ENCODE assay signal across 8 cellular contexts in genomic region chr13:46648166-46648607, GRCh38.
DNase-seq lines count a peak whose midpoint lies in the region; ATAC-seq, FAIRE-seq and TF ChIP-seq lines count a peak whose summit lies in the region.

No MANE protein-coding gene starts in this region.

- no peak overlapping the region for H3K4me3 ChIP-seq in brain microvascular endothelial cell (ENCODE audit: low read depth, low read length)

- DNase-seq in DMS 273 (lab: John Stamatoyannopoulos, UW; ENCODE audit: unreplicated experiment): peak; percentile 68
- peak; percentile 92 for DNase-seq in NCI-H748 (lab: John Stamatoyannopoulos, UW; ENCODE audit: unreplicated experiment)
- DNase-seq in islet precursor cell: peak; percentile 79
- DNase-seq in omental fat pad (ENCODE audit: low spot score): no peak
- no peak for DNase-seq in frontal cortex (ENCODE audit: low spot score in 2 of 2)
- no peak for DNase-seq in brain microvascular endothelial cell

- H3K27ac ChIP-seq in brain microvascular endothelial cell: no peak overlapping the region

- peak; percentile 86 for ATAC-seq in GM19043 (IDR thresholded peaks at IDR 0.05; ENCODE audit: low read depth, unreplicated experiment)
- ATAC-seq in HG03097 (IDR thresholded peaks at IDR 0.05; ENCODE audit: low FRiP score, unreplicated experiment): peak; percentile 70
- no peak for ATAC-seq in omental fat pad (ENCODE audit: low FRiP score)

- TF ChIP-seq CTCF in omental fat pad (IDR thresholded peaks at IDR 0.05) (no peak), brain microvascular endothelial cell (IDR thresholded peaks at IDR 0.05; ENCODE audit: low read depth, low read length, missing control alignments) (no peak)

- in situ Hi-C loops in brain microvascular endothelial cell (cut with HindIII; ENCODE audit: low pct_ligation_motif_present, low sequenced_read_pairs): no loop called here

- no peaks in the 10 kb centered on the region for H3K36me3 ChIP-seq in brain microvascular endothelial cell (replicated peaks)

- no peaks in the 10 kb centered on the region for H3K27me3 ChIP-seq in brain microvascular endothelial cell (replicated peaks)

- FAIRE-seq in frontal cortex (lab: Jason Lieb, UNC): no peak

Comparison
In these comparisons a context has a peak if more than half of its experiments do, and no peak if none do; other contexts are left out.
1. DNase-seq: peak in DMS 273 (single experiment), NCI-H748 (single experiment) and islet precursor cell (single experiment); none in omental fat pad (single experiment), frontal cortex (0 of 2) and brain microvascular endothelial cell (single experiment).